ENCODE assay signal across 19 cellular contexts in genomic region chr3:47594792-47595191, GRCh38. TPM values are rescaled to one million over a fixed set of nuclear protein-coding genes. Genes with fewer than 3 reads are reported as not detected.
"Had no signal": no experiment of that assay in that cellular context is flagged by ENCODE, and none has a peak within 500 bp of the region (broad histone marks: within the 10 kb centered on the region; RNA-seq: fewer than 3 reads in every experiment).

No MANE protein-coding gene starts in this region.

- H3K4me3 Mint-ChIP-seq: activated naive CD8-positive, alpha-beta T cell; naive B cell; neural crest cell; T-cell had no signal

- H3K27ac Mint-ChIP-seq: activated naive CD8-positive, alpha-beta T cell; activated T-helper 2 cell treated with anti-CD3 and anti-CD28 coated beads, Interferon-gamma antibody, Interleukin-2, Interleukin-4, amounts not matched to agents 10 μg/mL and 5 μg/mL and 100 μg/mL, durations not matched to agents 14 hours and 24 hours and 36 hours had no signal

- H3K4me1 Mint-ChIP-seq: T-cell had no signal

- H3K9me3 Mint-ChIP-seq: activated T-helper 2 cell treated with anti-CD3 and anti-CD28 coated beads, Interferon-gamma antibody, Interleukin-2, Interleukin-4, amounts not matched to agents 10 μg/mL and 5 μg/mL and 100 μg/mL, durations not matched to agents 14 hours and 24 hours and 36 hours; neural crest cell; T-cell had no signal

- H3K27me3 ChIP-seq: adrenal gland, colonic mucosa, upper lobe of right lung had no signal

- H3K36me3 ChIP-seq: colonic mucosa had no signal

- H3K4me1 ChIP-seq: adrenal gland, colonic mucosa, upper lobe of right lung had no signal

- H3K27ac ChIP-seq: adrenal gland, colonic mucosa, upper lobe of right lung had no signal

- H3K27me3 Mint-ChIP-seq: activated naive CD8-positive, alpha-beta T cell; naive B cell; progenitor cell of endocrine pancreas; T-cell had no signal

- ATAC-seq: left colon, T-cell, upper lobe of right lung had no signal

- H3K4me3 ChIP-seq: adrenal gland, colonic mucosa, upper lobe of right lung had no signal

- H3K9me3 ChIP-seq: adrenal gland, colonic mucosa, upper lobe of right lung had no signal

- DNase-seq: activated naive CD4-positive, alpha-beta T cell; activated T-cell treated with anti-CD3 and anti-CD28 coated beads, Interleukin-2, amount 50 U/mL, for 1 hour; adrenal gland; colonic mucosa; erythroblast; foreskin fibroblast; left colon; naive B cell; retina; stimulated activated CD4-positive, alpha-beta T cell treated with anti-CD3 and anti-CD28 coated beads, Interleukin-2, amount 100 ng/mL, for 48 hours; stimulated activated CD8-positive, alpha-beta memory T cell treated with anti-CD3 and anti-CD28 coated beads, Interleukin-4, amount 100 ng/mL, for 48 hours; stimulated activated naive CD4-positive, alpha-beta T cell; T-cell; upper lobe of right lung had no signal

RNA-seq across cellular contexts. Expression of gene CSPG5, which starts 16.1 kb away (rescaled TPM):
- polyA plus RNA-seq: fibroblast of lung had no signal
